17 cellular contexts compared by ENCODE assay signal in the genomic region with DNA sequence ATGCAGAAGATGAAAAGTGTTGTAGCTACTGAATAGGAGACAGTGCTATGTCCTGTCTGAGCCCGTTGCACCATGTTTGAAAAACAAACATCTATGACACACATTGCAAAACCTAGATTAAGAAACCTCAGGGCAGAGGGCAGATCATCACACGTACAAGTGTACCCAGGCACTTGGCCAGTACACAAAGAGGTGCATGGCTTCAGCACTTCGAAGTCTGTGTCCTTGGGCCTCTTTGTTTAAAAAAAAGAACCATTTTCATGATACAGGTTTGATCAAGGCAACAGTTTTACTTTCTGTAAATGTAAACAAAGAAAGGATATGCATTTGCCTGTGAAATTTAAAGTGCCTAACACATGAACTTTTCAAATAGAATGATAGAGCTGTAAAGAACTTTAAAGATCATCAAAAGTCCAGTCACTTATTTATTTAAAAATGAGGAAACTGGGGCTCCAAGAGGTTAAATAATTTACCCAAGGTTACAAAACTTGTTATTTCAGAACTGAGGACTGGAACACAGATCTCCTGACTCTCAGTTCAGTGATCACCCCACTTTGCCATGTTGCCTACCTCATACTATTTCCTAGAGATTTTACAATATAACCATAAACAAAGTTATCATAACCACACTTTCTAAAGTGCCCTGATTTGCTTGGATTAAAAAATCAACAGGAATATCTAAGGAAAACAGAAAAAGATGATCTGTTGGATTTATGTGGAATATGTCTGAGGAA. TPM values are rescaled to one million over a fixed set of nuclear protein-coding genes. Genes with fewer than 3 reads are reported as not detected.
DNase-seq lines count a peak whose midpoint lies in the region; ATAC-seq and TF ChIP-seq lines count a peak whose summit lies in the region.
"Had no signal": no experiment of that assay in that cellular context is flagged by ENCODE, and none has a peak within 500 bp of the region (broad histone marks: within the 10 kb centered on the region; RNA-seq: fewer than 3 reads in every experiment).

No MANE protein-coding gene starts in this region.

- no peaks in the 10 kb centered on the region for H3K9me2 ChIP-seq in PC-3 (replicated peaks; ENCODE audit: low read length)

- no peak overlapping the region for H3K4me3 ChIP-seq in PC-3 (ENCODE audit: low read length)
- no peak overlapping the region for H3K4me3 ChIP-seq in epithelial cell of proximal tubule (ENCODE audit: low read depth, low read length)
- H3K4me3 ChIP-seq: BLaER1 had no signal

- CTCF ChIA-PET in PC-3 (lab: Charles Lee), result no interaction called here
- CTCF ChIA-PET in CD4-positive, alpha-beta T cell (lab: Charles Lee), result interaction anchor here (1.4 kb wide), 1 partner anchor 117 kb away, joined by 3 read pairs; no protein-coding TSS in a partner anchor

- TF ChIP-seq CTCF in PC-3 (conservative IDR thresholded peaks at IDR 0.05; ENCODE audit: low read depth, low read length) (no peak), epithelial cell of proximal tubule (conservative IDR thresholded peaks at IDR 0.05; ENCODE audit: low read depth, low read length) (no peak), omental fat pad (IDR thresholded peaks at IDR 0.05) (no peak)
- no peak for TF ChIP-seq CTCF in CD4-positive, alpha-beta T cell (IDR thresholded peaks at IDR 0.05)

- H3K4me1 ChIP-seq in PC-3 (ENCODE audit: insufficient read depth, low read length), result peaks cover 16% of the 10 kb centered on the region; the same call in 1 of the 2 replicates
- H3K4me1 ChIP-seq: BLaER1 had no signal

- no peak overlapping the region for H3K4me2 ChIP-seq in PC-3 (ENCODE audit: low read length)
- H3K4me2 ChIP-seq: BLaER1 had no signal

- H3K27me3 Mint-ChIP-seq in CD4-positive, alpha-beta T cell, result no peaks in the 10 kb centered on the region
- H3K27me3 Mint-ChIP-seq: effector memory CD8-positive, alpha-beta T cell; stimulated activated naive CD8-positive, alpha-beta T cell treated with anti-CD3 and anti-CD28 coated beads, Interleukin-15, Interleukin-2, amounts not matched to agents 100 ng/mL and 50 ng/mL, for 24 hours had no signal

- POLR2A ChIA-PET in PC-3 (lab: Charles Lee; ENCODE audit: unreplicated experiment), result no interaction called here
- POLR2A ChIA-PET in CD4-positive, alpha-beta T cell (lab: Charles Lee), result no interaction called here

- no peak overlapping the region for H3K27ac Mint-ChIP-seq in CD4-positive, alpha-beta T cell
- H3K27ac Mint-ChIP-seq: effector memory CD8-positive, alpha-beta T cell; mesothelial cell of epicardium; progenitor cell of endocrine pancreas; stimulated activated naive CD8-positive, alpha-beta T cell treated with anti-CD3 and anti-CD28 coated beads, Interleukin-15, Interleukin-2, amounts not matched to agents 100 ng/mL and 50 ng/mL, for 24 hours had no signal

- H3F3A ChIP-seq in PC-3 (ENCODE audit: low read length, unreplicated experiment), result no peaks in the 10 kb centered on the region

- H3K9me3 Mint-ChIP-seq in CD4-positive, alpha-beta T cell, result no peaks in the 10 kb centered on the region
- H3K9me3 Mint-ChIP-seq: effector memory CD8-positive, alpha-beta T cell; stimulated activated naive CD8-positive, alpha-beta T cell treated with anti-CD3 and anti-CD28 coated beads, Interleukin-15, Interleukin-2, amounts not matched to agents 100 ng/mL and 50 ng/mL, for 24 hours had no signal

- peaks cover 3% of the 10 kb centered on the region for H3K4me1 Mint-ChIP-seq in CD4-positive, alpha-beta T cell (ENCODE audit: low read depth)
- H3K4me1 Mint-ChIP-seq: mesothelial cell of epicardium had no signal

- no peaks in the 10 kb centered on the region for H3K27me3 ChIP-seq in PC-3 (ENCODE audit: low read length)
- H3K27me3 ChIP-seq in CD4-positive, alpha-beta T cell (ENCODE audit: control insufficient read depth, insufficient read depth, low read length), result no peaks in the 10 kb centered on the region

- H4K20me1 ChIP-seq in PC-3 (ENCODE audit: low read length), result no peaks in the 10 kb centered on the region
- H4K20me1 ChIP-seq: BLaER1 had no signal

- H3K36me3 Mint-ChIP-seq in CD4-positive, alpha-beta T cell (ENCODE audit: low read depth), result no peaks in the 10 kb centered on the region
- H3K36me3 Mint-ChIP-seq: mesothelial cell of epicardium had no signal

- H3K9ac ChIP-seq in PC-3 (ENCODE audit: low read length), result no peak overlapping the region
- H3K9ac ChIP-seq: BLaER1 had no signal

- BruUV-seq in PC-3 (replicated peaks; lab: Mats Ljungman, UMichigan), result no TSS peak

- DNase-seq in GF-D8 (lab: John Stamatoyannopoulos, UW), result peak; percentile 28
- peak; percentile 60 for DNase-seq in PC-3
- peak; percentile 38 for DNase-seq in epithelial cell of proximal tubule (ENCODE audit: low read depth)
- DNase-seq in omental fat pad (ENCODE audit: low spot score), result no peak
- no peak for DNase-seq in NK-92 treated with Interleukin-12 subunit alpha and Interleukin-12 subunit beta, amount 100 ng/mL, for 24 hours (lab: John Stamatoyannopoulos, UW)
- no peak for DNase-seq in CD4-positive, alpha-beta T cell
- no peak for DNase-seq in mesenteric fat pad (ENCODE audit: low spot score)
- no peak for DNase-seq in NCI-H1694 treated with DMSO at 0.1 percent for 48 hours (lab: John Stamatoyannopoulos, UW)
- DNase-seq: activated T-cell treated with anti-CD3 and anti-CD28 coated beads, Interleukin-2, amount 50 U/mL, for 1 hour; anterior cingulate cortex; effector memory CD8-positive, alpha-beta T cell; NCI-H226 had no signal

- no peaks in the 10 kb centered on the region for H3K9me3 ChIP-seq in PC-3 (ENCODE audit: low read length)
- H3K9me3 ChIP-seq in CD4-positive, alpha-beta T cell (ENCODE audit: control insufficient read depth, low read length), result no peaks in the 10 kb centered on the region
- H3K9me3 ChIP-seq: BLaER1 had no signal

- H3K4me3 Mint-ChIP-seq in CD4-positive, alpha-beta T cell, result no peak overlapping the region
- H3K4me3 Mint-ChIP-seq: effector memory CD8-positive, alpha-beta T cell; mesothelial cell of epicardium; stimulated activated naive CD8-positive, alpha-beta T cell treated with anti-CD3 and anti-CD28 coated beads, Interleukin-15, Interleukin-2, amounts not matched to agents 100 ng/mL and 50 ng/mL, for 24 hours had no signal

- no peaks in the 10 kb centered on the region for H3K36me3 ChIP-seq in PC-3 (ENCODE audit: low read depth, low read length)
- H3K36me3 ChIP-seq: BLaER1 had no signal

- H3K27ac ChIP-seq in PC-3 (ENCODE audit: low read length), result no peak overlapping the region
- no peak overlapping the region for H3K27ac ChIP-seq in CD4-positive, alpha-beta T cell (ENCODE audit: low read depth, low read length)
- H3K27ac ChIP-seq: BLaER1 had no signal

- no peaks in the 10 kb centered on the region for H3K79me2 ChIP-seq in PC-3 (ENCODE audit: low read length)

- intact Hi-C loops in PC-3 (cut with micrococcal nuclease), result no loop called here
- intact Hi-C loops in CD4-positive, alpha-beta T cell (cut with DNase I, micrococcal nuclease), result no loop called here

- no peak overlapping the region for H2AFZ ChIP-seq in PC-3 (ENCODE audit: low read length)

- peak; percentile 59 for ATAC-seq in PC-3
- ATAC-seq in omental fat pad (ENCODE audit: low FRiP score), result peak; percentile 70
- ATAC-seq in CD4-positive, alpha-beta T cell (ENCODE audit: poor library complexity), result no peak
- ATAC-seq: activated CD4-positive, CD25-positive, alpha-beta regulatory T cell treated with anti-CD3 and anti-CD28 coated beads, Interleukin-2, amount 50 U/mL, for 24 hours; effector memory CD8-positive, alpha-beta T cell had no signal

RNA-seq across cellular contexts. Expression of a gene that starts 7.2 kb away (rescaled TPM):
- total RNA-seq in PC-3 (2014; rRNA removed) (41.7 and 53.1 TPM in 2 replicates), epithelial cell of proximal tubule (66.9 and 75.2 TPM in 2 replicates), omental fat pad (100 to 1,000 TPM in 3 of 4 donors, 10 to 100 TPM in 1; 94.7 to 244 (median 166) TPM), mesenteric fat pad (155 TPM)
- 10 to 100 TPM; 11.1 to 14.5 TPM for total RNA-seq in CD4-positive, alpha-beta T cell

Comparison
In these comparisons a context has a peak if more than half of its experiments do, and no peak if none do; other contexts are left out.
1. DNase-seq: peak in GF-D8 (single experiment), PC-3 (single experiment) and epithelial cell of proximal tubule (single experiment); none in omental fat pad (single experiment), NK-92 treated with Interleukin-12 subunit alpha and Interleukin-12 subunit beta, amount 100 ng/mL, for 24 hours (single experiment), CD4-positive, alpha-beta T cell (0 of 10), mesenteric fat pad (single experiment) and NCI-H1694 treated with DMSO at 0.1 percent for 48 hours (single experiment).